ENCODE assay signal across 8 cellular contexts in the genomic region with DNA sequence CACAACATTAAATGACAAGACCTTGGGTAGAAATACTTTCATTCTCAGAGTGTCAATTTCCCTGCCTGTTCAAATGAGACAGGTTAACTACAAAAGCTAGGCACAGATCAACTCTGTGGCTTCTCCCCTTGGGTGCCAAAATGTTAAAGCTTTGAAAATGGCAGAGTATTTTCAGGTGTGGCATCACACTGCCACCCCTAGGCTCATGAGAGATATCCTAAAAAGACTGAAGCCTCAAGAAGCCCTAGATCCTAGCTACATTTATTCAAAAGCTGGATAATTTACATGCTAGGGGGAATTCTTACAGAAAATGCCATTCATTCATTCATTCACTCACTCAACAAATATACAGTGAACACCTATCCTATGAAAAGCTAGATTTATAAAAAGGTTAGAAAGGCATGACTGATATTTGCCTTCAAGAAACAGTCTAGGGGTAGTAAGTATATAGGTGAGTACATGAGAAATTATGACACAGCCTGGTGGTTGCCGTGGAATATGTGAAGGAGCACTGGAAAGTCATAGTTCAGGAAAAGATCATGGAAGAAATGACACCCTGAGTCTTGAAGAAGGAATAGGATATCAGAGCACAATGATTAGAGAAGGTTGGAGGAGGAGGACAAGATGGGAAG. TPM values are rescaled to one million over a fixed set of nuclear protein-coding genes. Genes with fewer than 3 reads are reported as not detected.
DNase-seq lines count a peak whose midpoint lies in the region; TF ChIP-seq lines count a peak whose summit lies in the region.

No MANE protein-coding gene starts in this region.

- CTCF ChIA-PET in activated naive CD4-positive, alpha-beta T cell treated with anti-CD3 and anti-CD28 coated beads for 36 hours (lab: Charles Lee): interaction anchor here (0.5 to 5.9 kb wide), 24 partner anchors 10 to 600 kb away, joined by 3 to 54 read pairs (median 4); a partner anchor contains a TSS

- DNase-seq in activated naive CD4-positive, alpha-beta T cell treated with anti-CD3 and anti-CD28 coated beads for 36 hours: peak; percentile 54
- no peak for DNase-seq in activated naive CD4-positive, alpha-beta T cell treated with Interleukin-2 at 50 U/mL for 16 hours
- DNase-seq in NCI-H345 treated with DMSO at 0.1 percent for 48 hours (lab: John Stamatoyannopoulos, UW; ENCODE audit: unreplicated experiment) (peak; percentile 25), brain microvascular endothelial cell (no peak), osteocyte (ENCODE audit: extremely low spot score, unreplicated experiment) (no peak), HK-2 (ENCODE audit: unreplicated experiment) (no peak), posterior cingulate gyrus (no peak), HPDE6-E6E7 (ENCODE audit: extremely low spot score) (no peak)

- no peak overlapping the region for H3K4me3 Mint-ChIP-seq in activated naive CD4-positive, alpha-beta T cell treated with anti-CD3 and anti-CD28 coated beads for 36 hours
- H3K4me3 Mint-ChIP-seq in osteocyte (ENCODE audit: unreplicated experiment): no peak overlapping the region

- TF ChIP-seq CTCF in brain microvascular endothelial cell (IDR thresholded peaks at IDR 0.05; ENCODE audit: low read depth, low read length, missing control alignments) (peak; percentile 8), osteocyte (IDR thresholded peaks at IDR 0.05) (peak; percentile 50)

- no peaks in the 10 kb centered on the region for H3K36me3 ChIP-seq in brain microvascular endothelial cell (replicated peaks)

- H3K36me3 Mint-ChIP-seq in activated naive CD4-positive, alpha-beta T cell treated with anti-CD3 and anti-CD28 coated beads for 36 hours (ENCODE audit: low read depth): no peaks in the 10 kb centered on the region
- no peaks in the 10 kb centered on the region for H3K36me3 Mint-ChIP-seq in osteocyte (ENCODE audit: unreplicated experiment)

- no peaks in the 10 kb centered on the region for H3K27me3 ChIP-seq in brain microvascular endothelial cell (replicated peaks)

- H3K27ac Mint-ChIP-seq in activated naive CD4-positive, alpha-beta T cell treated with anti-CD3 and anti-CD28 coated beads for 36 hours: peak overlapping the region; percentile 34
- H3K27ac Mint-ChIP-seq in osteocyte (ENCODE audit: unreplicated experiment): no peak overlapping the region

- in situ Hi-C loops in brain microvascular endothelial cell (cut with HindIII; ENCODE audit: low pct_ligation_motif_present, low sequenced_read_pairs): loop anchor here (25.0 kb wide), 1 partner anchor 207 kb away; no protein-coding TSS in a partner anchor

- peaks cover 57% of the 10 kb centered on the region for H3K4me1 Mint-ChIP-seq in activated naive CD4-positive, alpha-beta T cell treated with anti-CD3 and anti-CD28 coated beads for 36 hours (ENCODE audit: low read depth)
- H3K4me1 Mint-ChIP-seq in osteocyte (ENCODE audit: unreplicated experiment): peaks cover 14% of the 10 kb centered on the region

- H3K4me3 ChIP-seq in brain microvascular endothelial cell (ENCODE audit: low read depth, low read length): no peak overlapping the region

- intact Hi-C loops in activated naive CD4-positive, alpha-beta T cell treated with anti-CD3 and anti-CD28 coated beads for 36 hours (cut with micrococcal nuclease): loop anchor here (1.0 to 5.0 kb wide), 3 partner anchors 302 to 563 kb away; a partner anchor contains a TSS
- intact Hi-C loops in posterior cingulate gyrus (cut with DNase I): loop anchor here (10.0 kb wide), 1 partner anchor 260 kb away; no protein-coding TSS in a partner anchor

- no peaks in the 10 kb centered on the region for H3K9me3 Mint-ChIP-seq in activated naive CD4-positive, alpha-beta T cell treated with anti-CD3 and anti-CD28 coated beads for 36 hours
- H3K9me3 Mint-ChIP-seq in osteocyte (ENCODE audit: unreplicated experiment): no peaks in the 10 kb centered on the region

- no peaks in the 10 kb centered on the region for H3K27me3 Mint-ChIP-seq in activated naive CD4-positive, alpha-beta T cell treated with anti-CD3 and anti-CD28 coated beads for 36 hours (ENCODE audit: low read depth)
- H3K27me3 Mint-ChIP-seq in osteocyte (ENCODE audit: unreplicated experiment): peaks cover 21% of the 10 kb centered on the region

- H3K27ac ChIP-seq in brain microvascular endothelial cell: no peak overlapping the region

RNA-seq across cellular contexts. Expression of a gene that starts 15.9 kb away (rescaled TPM):
- total RNA-seq in activated naive CD4-positive, alpha-beta T cell treated with anti-CD3 and anti-CD28 coated beads for 36 hours: 10 to 100 TPM; 15.8 to 19.9 TPM
- 51.9 and 53.1 TPM in 2 replicates for total RNA-seq in osteocyte

Comparison
In these comparisons a context has a peak if more than half of its experiments do, and no peak if none do; other contexts are left out.
1. DNase-seq: peak in activated naive CD4-positive, alpha-beta T cell treated with anti-CD3 and anti-CD28 coated beads for 36 hours (single experiment) and NCI-H345 treated with DMSO at 0.1 percent for 48 hours (single experiment); none in activated naive CD4-positive, alpha-beta T cell treated with Interleukin-2 at 50 U/mL for 16 hours (single experiment), brain microvascular endothelial cell (single experiment), osteocyte (single experiment), HK-2 (single experiment), posterior cingulate gyrus (0 of 10) and HPDE6-E6E7 (single experiment).